1 cellular context compared by ENCODE assay signal in the genomic region with DNA sequence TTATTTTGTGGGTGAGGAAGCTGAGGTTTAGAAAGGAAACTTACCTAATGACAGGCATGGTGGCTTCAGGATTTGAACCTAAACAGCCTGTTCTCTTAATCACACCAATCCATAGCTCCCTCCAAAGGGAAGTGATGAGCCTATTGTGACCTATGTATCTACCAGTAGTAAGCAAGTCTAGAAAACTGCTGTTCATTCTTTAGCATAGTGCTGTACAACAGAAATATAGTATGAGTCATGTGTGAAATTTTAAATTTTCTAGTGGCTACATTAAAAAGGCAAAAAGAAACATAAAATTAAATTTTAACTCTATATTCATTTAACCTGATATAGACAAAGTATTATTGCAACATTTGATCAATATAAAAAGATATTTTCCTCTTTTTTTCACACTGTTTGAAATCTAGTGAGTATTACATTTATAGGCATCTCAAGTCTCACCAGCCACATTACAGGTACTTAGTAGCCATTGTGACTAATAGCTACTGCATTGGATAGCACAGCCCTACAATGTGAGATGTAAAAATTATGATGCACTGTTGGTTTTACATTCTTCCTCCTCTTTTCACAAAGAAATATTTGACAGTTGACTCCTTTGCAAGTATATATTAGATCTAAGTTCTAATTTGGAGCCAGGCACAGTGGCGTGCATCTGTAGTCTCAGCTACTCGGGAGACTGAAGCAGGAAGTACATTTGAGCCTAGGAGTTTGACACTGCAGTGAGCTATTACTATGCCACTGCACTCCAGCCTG.
TF ChIP-seq lines count a peak whose summit lies in the region.

No MANE protein-coding gene starts in this region.

TF ChIP-seq in K562, 482 proteins besides CTCF, POLR2A, EP300 and RAD21:
- TF ChIP-seq, protein P1, sequence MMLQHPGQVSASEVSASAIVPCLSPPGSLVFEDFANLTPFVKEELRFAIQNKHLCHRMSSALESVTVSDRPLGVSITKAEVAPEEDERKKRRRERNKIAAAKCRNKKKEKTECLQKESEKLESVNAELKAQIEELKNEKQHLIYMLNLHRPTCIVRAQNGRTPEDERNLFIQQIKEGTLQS (IDR thresholded peaks at IDR 0.05): 0 out of 2 replicates have a peak, but pooled peaks have one; percentile 15
- TF ChIP-seq, protein P1 (CRISPR knock-in tag; conservative IDR thresholded peaks at IDR 0.05): no peak
- no peak for TF ChIP-seq SNRNP70 (optimal IDR thresholded peaks at IDR 0.05; ENCODE audit: low read depth, low read length)
